ENCODE assay signal across 16 cellular contexts in the genomic region with DNA sequence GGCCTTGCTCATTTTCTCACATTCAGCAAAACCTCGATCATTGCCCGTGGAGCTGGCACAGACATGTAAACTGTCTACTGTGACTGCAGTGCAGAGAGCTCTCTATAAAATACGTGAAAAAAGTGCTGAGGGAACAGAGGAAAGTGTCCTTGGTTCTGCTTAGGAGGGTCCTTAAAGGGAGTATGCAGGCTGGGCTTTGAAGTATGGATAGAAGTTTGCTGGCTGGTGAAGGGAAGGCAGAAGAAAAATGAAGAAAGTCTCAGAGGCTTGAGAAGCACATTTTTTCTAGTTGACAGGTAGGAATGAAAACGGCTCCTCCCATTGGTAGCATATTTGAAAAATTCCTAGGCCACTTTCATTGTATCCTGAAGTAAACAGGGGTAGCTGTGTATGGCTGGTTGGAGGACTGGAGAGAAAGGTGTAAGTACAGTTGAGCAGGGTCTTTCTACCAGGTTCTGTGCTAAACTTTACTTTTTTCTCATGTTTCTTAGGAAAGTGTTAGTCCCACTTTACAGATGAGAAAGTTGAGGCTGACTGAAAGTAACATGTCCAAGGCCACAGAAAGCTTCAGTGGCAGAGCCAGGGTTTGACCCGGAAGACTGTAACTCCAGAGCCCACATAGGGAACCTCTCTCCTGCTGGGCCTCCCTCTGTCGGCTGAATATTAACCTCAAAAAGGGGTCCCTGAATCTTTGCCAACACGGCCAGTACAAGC.
DNase-seq lines count a peak whose midpoint lies in the region; ATAC-seq, FAIRE-seq and TF ChIP-seq lines count a peak whose summit lies in the region.
"Had no signal": no experiment of that assay in that cellular context is flagged by ENCODE, and none has a peak within 500 bp of the region (broad histone marks: within the 10 kb centered on the region; RNA-seq: fewer than 3 reads in every experiment).

No MANE protein-coding gene starts in this region.

- no peak overlapping the region for H3K4me3 ChIP-seq in CD8-positive, alpha-beta T cell (ENCODE audit: low read depth, low read length)
- H3K4me3 ChIP-seq in HL-60 (replicated peaks; ENCODE audit: insufficient read depth, low read length) (no peak overlapping the region), GM12878 (no peak overlapping the region), osteoblast (ENCODE audit: insufficient read depth, low read length) (no peak overlapping the region), smooth muscle cell (no peak overlapping the region)
- H3K4me3 ChIP-seq: cardiac muscle cell, GM23248 had no signal

- BruUV-seq in GM12878 (replicated peaks; lab: Mats Ljungman, UMichigan), result no TSS peak

- H3K9me3 Mint-ChIP-seq in CD8-positive, alpha-beta T cell, result no peaks in the 10 kb centered on the region
- H3K9me3 Mint-ChIP-seq in activated T-cell treated with anti-CD3 and anti-CD28 coated beads, Interleukin-2, amount 50 U/mL, for 4 hours, result no peaks in the 10 kb centered on the region

- H3K9me3 ChIP-seq in CD8-positive, alpha-beta T cell (ENCODE audit: low read length), result no peaks in the 10 kb centered on the region
- H3K9me3 ChIP-seq in GM12878 (replicated peaks; ENCODE audit: control insufficient read depth, insufficient read depth, low read length), result no peaks in the 10 kb centered on the region
- no peaks in the 10 kb centered on the region for H3K9me3 ChIP-seq in osteoblast (ENCODE audit: low read depth, low read length)
- no peaks in the 10 kb centered on the region for H3K9me3 ChIP-seq in smooth muscle cell (replicated peaks; ENCODE audit: low read depth)

- in situ Hi-C loops in GM12878 (cut with MboI), result no loop called here
- in situ Hi-C loops in GM13976 (cut with MboI; ENCODE audit: low sequenced_read_pairs, unreplicated experiment), result no loop called here

- H3F3A ChIP-seq in smooth muscle cell (ENCODE audit: low read depth), result no peaks in the 10 kb centered on the region

- H3K36me3 Mint-ChIP-seq in CD8-positive, alpha-beta T cell, result peaks cover 12% of the 10 kb centered on the region
- H3K36me3 Mint-ChIP-seq in activated T-cell treated with anti-CD3 and anti-CD28 coated beads, Interleukin-2, amount 50 U/mL, for 4 hours (ENCODE audit: insufficient read depth), result peaks cover 18% of the 10 kb centered on the region

- ATAC-seq in CD8-positive, alpha-beta T cell, result no peak
- no peak for ATAC-seq in GM12878
- no peak for ATAC-seq in activated T-cell treated with anti-CD3 and anti-CD28 coated beads, Interleukin-2, amount 50 U/mL, for 4 hours

- H3K79me2 ChIP-seq in GM12878 (ENCODE audit: control insufficient read depth, insufficient read depth, low read length), result peaks cover 38% of the 10 kb centered on the region
- peaks cover 86% of the 10 kb centered on the region for H3K79me2 ChIP-seq in osteoblast (ENCODE audit: insufficient read depth, low read length)
- peaks cover 21% of the 10 kb centered on the region for H3K79me2 ChIP-seq in smooth muscle cell (ENCODE audit: low read depth)

- no peak overlapping the region for H3K27ac ChIP-seq in CD8-positive, alpha-beta T cell (ENCODE audit: low read depth, low read length)
- peak overlapping the region; percentile 95 for H3K27ac ChIP-seq in HL-60 (replicated peaks)
- H3K27ac ChIP-seq in GM12878 (ENCODE audit: control insufficient read depth, insufficient read depth), result peak overlapping the region; percentile 98
- H3K27ac ChIP-seq in osteoblast (ENCODE audit: low read depth, low read length), result peak overlapping the region; percentile 7
- H3K27ac ChIP-seq in smooth muscle cell (ENCODE audit: low read depth), result no peak overlapping the region
- H3K27ac ChIP-seq: C4-2B, cardiac muscle cell, GM23248 had no signal

- no peaks in the 10 kb centered on the region for H4K20me1 ChIP-seq in GM12878 (ENCODE audit: control insufficient read depth, insufficient read depth)
- peaks cover 63% of the 10 kb centered on the region for H4K20me1 ChIP-seq in osteoblast (ENCODE audit: insufficient read depth, low read length)
- H4K20me1 ChIP-seq in smooth muscle cell (ENCODE audit: low read depth), result peaks cover 93% of the 10 kb centered on the region

- SMC1A ChIA-PET in GM12878 (lab: Charles Lee; ENCODE audit: uncharacterized antibody, unreplicated experiment), result interaction anchor here (1.0 to 5.3 kb wide), 12 partner anchors 9 to 90 kb away, joined by 3 to 115 read pairs (median 6); no protein-coding TSS in a partner anchor

- H3K36me3 ChIP-seq in CD8-positive, alpha-beta T cell (ENCODE audit: insufficient read depth, low read length), result no peaks in the 10 kb centered on the region
- peaks cover 26 to 35% of the 10 kb centered on the region in 2 experiments for H3K36me3 ChIP-seq in GM12878 (ENCODE audit: control insufficient read depth in 2 of 2, insufficient read depth in 2 of 2, low read length in 1 of 2)
- H3K36me3 ChIP-seq in osteoblast (ENCODE audit: insufficient read depth, low read length), result peaks cover 77% of the 10 kb centered on the region
- no peaks in the 10 kb centered on the region for H3K36me3 ChIP-seq in smooth muscle cell (ENCODE audit: low read depth)

- H3K27me3 ChIP-seq in CD8-positive, alpha-beta T cell (ENCODE audit: insufficient read depth, low read length), result no peaks in the 10 kb centered on the region
- H3K27me3 ChIP-seq in HL-60 (ENCODE audit: insufficient read depth, poor library complexity, severe bottlenecking), result no peaks in the 10 kb centered on the region
- no peaks in the 10 kb centered on the region for H3K27me3 ChIP-seq in GM12878 (replicated peaks in 1 of 2; ENCODE audit: control insufficient read depth in 2 of 2, insufficient read depth in 2 of 2, low read length in 1 of 2)
- H3K27me3 ChIP-seq in osteoblast (ENCODE audit: insufficient read depth, low read length), result no peaks in the 10 kb centered on the region
- H3K27me3 ChIP-seq in smooth muscle cell (ENCODE audit: low read depth), result no peaks in the 10 kb centered on the region
- H3K27me3 ChIP-seq: cardiac muscle cell had no signal

- intact Hi-C loops in CD8-positive, alpha-beta T cell (cut with DNase I, micrococcal nuclease), result loop anchor here in 1 of 2 experiments (10.0 kb wide), 1 partner anchor 160 kb away; the partner anchor contains the start of gene ZCCHC24
- intact Hi-C loops in GM12878 (cut with micrococcal nuclease; ENCODE audit: unreplicated experiment), result no loop called here

- H3K4me2 ChIP-seq in GM12878 (ENCODE audit: control insufficient read depth, insufficient read depth) (peak overlapping the region; percentile 98), osteoblast (ENCODE audit: insufficient read depth, low read length) (no peak overlapping the region), smooth muscle cell (no peak overlapping the region)

- H3K27ac Mint-ChIP-seq in CD8-positive, alpha-beta T cell, result peak overlapping the region; percentile 94

- H3K9ac ChIP-seq in GM12878 (ENCODE audit: control insufficient read depth, insufficient read depth, low read length), result peak overlapping the region; percentile 86
- H3K9ac ChIP-seq in smooth muscle cell (ENCODE audit: low read depth), result no peak overlapping the region
- H3K9ac ChIP-seq: GM23248 had no signal

- H3K4me1 Mint-ChIP-seq in CD8-positive, alpha-beta T cell (ENCODE audit: low read depth), result peaks cover 36% of the 10 kb centered on the region
- peaks cover 44% of the 10 kb centered on the region for H3K4me1 Mint-ChIP-seq in activated T-cell treated with anti-CD3 and anti-CD28 coated beads, Interleukin-2, amount 50 U/mL, for 4 hours (ENCODE audit: low read depth)

- RAD21 ChIA-PET in GM12878 (lab: Charles Lee; ENCODE audit: unreplicated experiment), result interaction anchor here (0.6 to 6.6 kb wide), 8 partner anchors 15 to 89 kb away, joined by 3 to 165 read pairs (median 4); no protein-coding TSS in a partner anchor

- 15% methylated on average over 7 of the region's 7 CpGs for WGBS in GM12878 (ENCODE audit: insufficient coverage, insufficient replicate concordance, low lambda C conversion rate, missing lambda C conversion rate)
- WGBS in smooth muscle cell (ENCODE audit: low lambda C conversion rate), result 90% methylated on average over 7 of the region's 7 CpGs

- CTCF ChIA-PET in CD8-positive, alpha-beta T cell (lab: Charles Lee), result interaction anchor here (1.6 kb wide), 1 partner anchor 8 kb away, joined by 3 read pairs; no protein-coding TSS in a partner anchor
- CTCF ChIA-PET in GM12878 (lab: Yijun Ruan, JAX), result interaction anchor here (0.6 to 4.2 kb wide), 7 partner anchors 9 to 1254 kb away, joined by 3 to 67 read pairs (median 6); no protein-coding TSS in a partner anchor

- TF ChIP-seq RAD21 in GM12878 (IDR thresholded peaks at IDR 0.05; ENCODE audit: insufficient read depth, low read depth, low read length), result no peak

- H2AFZ ChIP-seq in GM12878 (ENCODE audit: control insufficient read depth, low read depth, low read length), result no peak overlapping the region
- H2AFZ ChIP-seq in osteoblast (ENCODE audit: low read length), result no peak overlapping the region
- H2AFZ ChIP-seq in smooth muscle cell (ENCODE audit: low read depth), result no peak overlapping the region
- H2AFZ ChIP-seq: GM23248 had no signal

- no peak for TF ChIP-seq CTCF in CD8-positive, alpha-beta T cell (IDR thresholded peaks at IDR 0.05)
- TF ChIP-seq CTCF in HL-60 (IDR thresholded peaks at IDR 0.05; ENCODE audit: insufficient read depth, low read length) (no peak), GM12878 (IDR thresholded peaks at IDR 0.05 in 2 of 3, conservative IDR thresholded peaks at IDR 0.05 in 1 of 3; ENCODE audit: control insufficient read depth in 2 of 3, extremely low read depth in 1 of 3, insufficient read depth in 1 of 3, low read depth in 3 of 3, low read length in 3 of 3) (no peak), osteoblast (IDR thresholded peaks at IDR 0.05; ENCODE audit: extremely low read depth, low read depth, low read length) (no peak), smooth muscle cell (IDR thresholded peaks at IDR 0.05; ENCODE audit: borderline replicate concordance, insufficient read depth, poor library complexity, severe bottlenecking) (no peak), GM13976 (IDR thresholded peaks at IDR 0.05; ENCODE audit: borderline replicate concordance, control extremely low read depth, extremely low read depth, insufficient read depth, missing control alignments) (no peak)

- no peak overlapping the region for H3K4me3 Mint-ChIP-seq in CD8-positive, alpha-beta T cell
- no peak overlapping the region for H3K4me3 Mint-ChIP-seq in activated T-cell treated with anti-CD3 and anti-CD28 coated beads, Interleukin-2, amount 50 U/mL, for 4 hours

- H3K4me1 ChIP-seq in CD8-positive, alpha-beta T cell (ENCODE audit: insufficient read depth, low read length), result peaks cover 36% of the 10 kb centered on the region
- H3K4me1 ChIP-seq in GM12878 (ENCODE audit: control insufficient read depth, insufficient read depth, low read length), result peaks cover 58% of the 10 kb centered on the region
- H3K4me1 ChIP-seq in osteoblast (ENCODE audit: insufficient read depth, low read length), result peaks cover 23% of the 10 kb centered on the region
- peaks cover 2% of the 10 kb centered on the region for H3K4me1 ChIP-seq in smooth muscle cell (ENCODE audit: low read depth)

- TF ChIP-seq EP300 in GM12878 (IDR thresholded peaks at IDR 0.05; ENCODE audit: borderline replicate concordance in 1 of 2, control insufficient read depth in 1 of 2, low read depth in 2 of 2, low read length in 2 of 2), result no peak

- TF ChIP-seq POLR2A in GM12878 (IDR thresholded peaks at IDR 0.05; ENCODE audit: low read depth, low read length), result no peak

- FAIRE-seq in GM12878 (lab: Jason Lieb, UNC), result no peak
- FAIRE-seq: islet of Langerhans had no signal

- H3K27me3 Mint-ChIP-seq in CD8-positive, alpha-beta T cell (ENCODE audit: low read depth), result no peaks in the 10 kb centered on the region
- H3K27me3 Mint-ChIP-seq in activated T-cell treated with anti-CD3 and anti-CD28 coated beads, Interleukin-2, amount 50 U/mL, for 4 hours (ENCODE audit: low read depth), result no peaks in the 10 kb centered on the region

- POLR2A ChIA-PET in CD8-positive, alpha-beta T cell (lab: Charles Lee), result no interaction called here
- POLR2A ChIA-PET in GM12878 (lab: Charles Lee), result interaction anchor here (1.0 to 5.9 kb wide), 2 partner anchors 37 to 61 kb away, joined by 3 to 100 read pairs; no protein-coding TSS in a partner anchor

- DNase-seq in CD8-positive, alpha-beta T cell, result no peak
- no peak for DNase-seq in HL-60 (ENCODE audit: low read depth in 1 of 2, low spot score in 1 of 2)
- no peak for DNase-seq in GM12878 (ENCODE audit: low read depth, low spot score)
- DNase-seq in osteoblast (ENCODE audit: insufficient read length, low spot score, missing footprints), result no peak
- no peak for DNase-seq in smooth muscle cell (lab: John Stamatoyannopoulos, UW; ENCODE audit: unreplicated experiment)
- DNase-seq in NCI-H1436 (lab: John Stamatoyannopoulos, UW), result no peak
- DNase-seq in GM13976 (ENCODE audit: low spot score), result no peak
- DNase-seq in activated T-cell treated with anti-CD3 and anti-CD28 coated beads, Interleukin-2, amount 50 U/mL, for 4 hours, result no peak
- DNase-seq: activated naive CD4-positive, alpha-beta T cell treated with anti-CD3 and anti-CD28 coated beads, Interleukin-2, amount 50 U/mL, for 16 hours; GM23248; NCI-H1694 treated with DMSO at 0.1 percent for 48 hours; NCI-H526; T1000 had no signal

Comparison
In these comparisons a context has a peak if more than half of its experiments do, and no peak if none do; other contexts are left out.
1. H3K27ac ChIP-seq: peak in HL-60 (single experiment), GM12878 (single experiment) and osteoblast (single experiment); none in CD8-positive, alpha-beta T cell (single experiment) and smooth muscle cell (single experiment).